9 cellular contexts compared by ENCODE assay signal in genomic region chr2:102070058-102070642, GRCh38.
DNase-seq lines count a peak whose midpoint lies in the region; TF ChIP-seq lines count a peak whose summit lies in the region.
"Had no signal": no experiment of that assay in that cellular context is flagged by ENCODE, and none has a peak within 500 bp of the region (broad histone marks: within the 10 kb centered on the region; RNA-seq: fewer than 3 reads in every experiment).

No MANE protein-coding gene starts in this region.

- peak; percentile 72 for DNase-seq in A172 (ENCODE audit: low spot score)
- DNase-seq in OCI-M1 (lab: John Stamatoyannopoulos, UW): peak; percentile 85
- peak; percentile 96 for DNase-seq in fibroblast of pulmonary artery (ENCODE audit: low read depth)
- no peak for DNase-seq in glutamatergic neuron
- no peak for DNase-seq in RKO (ENCODE audit: low spot score)
- no peak for DNase-seq in stimulated activated CD8-positive, alpha-beta memory T cell treated with anti-CD3 and anti-CD28 coated beads, Interleukin-4, amount 100 ng/mL, for 48 hours
- DNase-seq in DMS 273 (lab: John Stamatoyannopoulos, UW; ENCODE audit: unreplicated experiment): no peak
- DNase-seq: AML-193 had no signal

- H3K36me3 Mint-ChIP-seq in glutamatergic neuron (ENCODE audit: unreplicated experiment): peaks cover 11% of the 10 kb centered on the region

- H3K4me3 ChIP-seq in fibroblast of pulmonary artery (replicated peaks; ENCODE audit: low read depth, low read length) (peak overlapping the region; percentile 36), muscle layer of colon (ENCODE audit: low read depth in 1 of 2, low read length in 2 of 2) (peak overlapping the region in 1 of 2 donors; percentile 21)

- H3K4me1 Mint-ChIP-seq in glutamatergic neuron (ENCODE audit: low read depth, unreplicated experiment): peaks cover 2% of the 10 kb centered on the region

- H3K27me3 ChIP-seq in muscle layer of colon (ENCODE audit: control insufficient read depth in 1 of 2, insufficient read depth in 2 of 2, low read length in 2 of 2): no peaks in the 10 kb centered on the region

- TF ChIP-seq CTCF in fibroblast of pulmonary artery (IDR thresholded peaks at IDR 0.05; ENCODE audit: low read length, missing control alignments): peak; percentile 5
- TF ChIP-seq CTCF in glutamatergic neuron (IDR thresholded peaks at IDR 0.05; ENCODE audit: partially characterized antibody, unreplicated experiment): no peak

- no peaks in the 10 kb centered on the region for H3K9me3 Mint-ChIP-seq in glutamatergic neuron (ENCODE audit: unreplicated experiment)

- H3K4me3 Mint-ChIP-seq in glutamatergic neuron (ENCODE audit: unreplicated experiment): no peak overlapping the region

- H3K27ac ChIP-seq in muscle layer of colon (ENCODE audit: low read depth, low read length): peak overlapping the region; percentile 38

- H3K27ac Mint-ChIP-seq in glutamatergic neuron (ENCODE audit: unreplicated experiment): no peak overlapping the region

- H3K27me3 Mint-ChIP-seq in glutamatergic neuron (ENCODE audit: unreplicated experiment): peaks cover 6% of the 10 kb centered on the region

- H3K9me3 ChIP-seq in muscle layer of colon (ENCODE audit: low read length): no peaks in the 10 kb centered on the region

- no peaks in the 10 kb centered on the region for H3K36me3 ChIP-seq in muscle layer of colon (ENCODE audit: insufficient read depth, low read length)

- H3K9ac ChIP-seq in muscle layer of colon (ENCODE audit: low read length): no peak overlapping the region

- H3K4me1 ChIP-seq in muscle layer of colon (ENCODE audit: insufficient read depth, low read length): peaks cover 24% of the 10 kb centered on the region

Comparison
In these comparisons a context has a peak if more than half of its experiments do, and no peak if none do; other contexts are left out.
1. DNase-seq: peak in A172 (single experiment), OCI-M1 (single experiment) and fibroblast of pulmonary artery (single experiment); none in glutamatergic neuron (single experiment), RKO (single experiment), stimulated activated CD8-positive, alpha-beta memory T cell treated with anti-CD3 and anti-CD28 coated beads, Interleukin-4, amount 100 ng/mL, for 48 hours (single experiment) and DMS 273 (single experiment).